Comparison of ENCODE assay signal across 1 cellular context in genomic region chr13:94395889-94396288, GRCh38.
TF ChIP-seq lines count a peak whose summit lies in the region.

No MANE protein-coding gene starts in this region.

TF ChIP-seq in GM12878, 131 proteins besides CTCF, POLR2A, EP300 and RAD21:
- TF ChIP-seq NR2C1 (IDR thresholded peaks at IDR 0.05) (0 out of 2 replicates have a peak, but pooled peaks have one; percentile 11), ESRRA (IDR thresholded peaks at IDR 0.05; ENCODE audit: low read length) (no peak)
TF ChIP-seq in GM12878: peak in this region for 1.
